8 cellular contexts compared by ENCODE assay signal in the genomic region with DNA sequence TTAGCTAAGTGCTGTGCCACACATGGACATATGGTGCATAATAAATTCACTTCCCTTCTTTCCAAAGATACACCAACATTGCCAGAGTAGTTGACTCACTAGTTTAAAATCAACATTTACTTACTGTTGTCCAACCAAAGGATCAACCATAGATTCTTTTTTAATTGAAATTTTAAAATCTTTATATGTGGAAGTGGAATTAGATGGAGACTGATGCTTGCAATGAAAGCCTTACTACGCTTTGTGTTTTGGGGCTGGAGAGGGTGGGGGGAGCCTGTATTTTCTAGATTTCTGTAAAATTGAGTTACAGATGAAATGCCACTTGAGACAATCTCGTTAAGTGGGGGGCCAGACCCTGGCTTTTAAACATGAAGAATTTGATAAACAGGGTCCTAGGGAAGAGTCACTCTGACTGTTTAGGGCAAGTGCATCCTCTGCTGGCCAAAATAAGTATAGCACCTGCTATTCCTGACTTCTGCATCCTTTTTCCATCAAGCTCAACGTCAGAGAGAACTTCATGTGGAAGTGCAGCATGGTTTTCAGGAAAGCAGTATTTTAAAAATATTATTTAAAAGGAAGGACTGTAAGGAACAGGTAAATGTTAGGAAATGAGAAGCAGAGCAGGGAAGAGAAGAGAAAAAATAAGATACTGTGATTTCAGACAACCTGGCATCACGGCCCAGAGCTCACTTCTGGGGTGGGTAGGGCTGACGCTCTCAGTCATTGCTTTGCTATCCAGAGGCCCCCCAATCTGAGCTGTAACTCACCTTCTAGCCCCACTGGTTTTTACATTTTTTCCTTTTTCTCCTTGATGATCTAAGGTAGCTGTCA.
DNase-seq lines count a peak whose midpoint lies in the region; ATAC-seq and TF ChIP-seq lines count a peak whose summit lies in the region.

No MANE protein-coding gene starts in this region.

- peak; percentile 98 for TF ChIP-seq RAD21 in Ishikawa (IDR thresholded peaks at IDR 0.05; ENCODE audit: low read depth)

- H2AFZ ChIP-seq in PC-3 (ENCODE audit: low read length) = no peak overlapping the region

- H3K4me1 ChIP-seq in PC-3 (ENCODE audit: insufficient read depth, low read length) (peaks cover 18% of the 10 kb centered on the region), cardiac muscle cell (ENCODE audit: low read depth) (peaks cover 5% of the 10 kb centered on the region)

- no peaks in the 10 kb centered on the region for H4K20me1 ChIP-seq in PC-3 (ENCODE audit: low read length)

- POLR2A ChIA-PET in PC-3 (lab: Charles Lee; ENCODE audit: unreplicated experiment) = interaction anchor here (0.6 to 0.7 kb wide), 2 partner anchors 171 to 414 kb away, joined by 3 to 12 read pairs; no protein-coding TSS in a partner anchor

- H3K79me2 ChIP-seq in PC-3 (ENCODE audit: low read length) = no peaks in the 10 kb centered on the region

- H3K27ac ChIP-seq in PC-3 (ENCODE audit: low read length) (peak overlapping the region; percentile 86), cardiac muscle cell (no peak overlapping the region)

- H3K27me3 ChIP-seq in PC-3 (ENCODE audit: low read length) (no peaks in the 10 kb centered on the region), cardiac muscle cell (no peaks in the 10 kb centered on the region)

- no peaks in the 10 kb centered on the region for H3K9me2 ChIP-seq in PC-3 (replicated peaks; ENCODE audit: low read length)

- intact Hi-C loops in PC-3 (cut with micrococcal nuclease) = loop anchor here (1.0 to 5.0 kb wide), 6 partner anchors 57 to 251 kb away; no protein-coding TSS in a partner anchor

- no peaks in the 10 kb centered on the region for H3K36me3 ChIP-seq in PC-3 (ENCODE audit: low read depth, low read length)
- no peaks in the 10 kb centered on the region for H3K36me3 ChIP-seq in cardiac muscle cell

- H3F3A ChIP-seq in PC-3 (ENCODE audit: low read length, unreplicated experiment) = peaks cover 6% of the 10 kb centered on the region

- H3K4me3 ChIP-seq in PC-3 (ENCODE audit: low read length) (peak overlapping the region; percentile 39), cardiac muscle cell (no peak overlapping the region)

- no TSS peak for BruUV-seq in PC-3 (replicated peaks; lab: Mats Ljungman, UMichigan)

- H3K9me3 ChIP-seq in PC-3 (ENCODE audit: low read length) (no peaks in the 10 kb centered on the region), cardiac muscle cell (ENCODE audit: low read depth) (no peaks in the 10 kb centered on the region)

- peak overlapping the region; percentile 78 for H3K4me2 ChIP-seq in PC-3 (ENCODE audit: low read length)

- H3K9ac ChIP-seq in PC-3 (ENCODE audit: low read length) = peak overlapping the region; percentile 57

- ATAC-seq in PC-3 (peak; percentile 69), HG02973 (IDR thresholded peaks at IDR 0.05; ENCODE audit: unreplicated experiment) (no peak), HG02981 (IDR thresholded peaks at IDR 0.05; ENCODE audit: unreplicated experiment) (no peak)

- no peak for TF ChIP-seq EP300 in Ishikawa (IDR thresholded peaks at IDR 0.05; ENCODE audit: borderline replicate concordance)

- TF ChIP-seq CTCF in PC-3 (conservative IDR thresholded peaks at IDR 0.05; ENCODE audit: low read depth, low read length) = peak; percentile 97
- TF ChIP-seq CTCF in cardiac muscle cell (IDR thresholded peaks at IDR 0.05; ENCODE audit: low read depth, low read length) = peak; percentile 100

- CTCF ChIA-PET in PC-3 (lab: Charles Lee) = interaction anchor here (0.6 to 1.8 kb wide), 10 partner anchors 33 to 290 kb away, joined by 3 to 10 read pairs (median 4); a partner anchor contains a TSS

- DNase-seq in DMS153 (lab: John Stamatoyannopoulos, UW) (peak; percentile 48), PC-3 (peak; percentile 85), cardiac muscle cell (ENCODE audit: low read depth in 1 of 2, low spot score in 1 of 2) (peak; percentile 75 to 82), renal cortical epithelial cell (ENCODE audit: low read depth) (peak; percentile 65)
- DNase-seq in activated naive CD8-positive, alpha-beta T cell treated with anti-CD3 and anti-CD28 coated beads, Interleukin-2, amount 50 U/mL, for 16 hours (ENCODE audit: low read depth, low spot score) = peak; percentile 20

TF ChIP-seq in Ishikawa, 13 proteins besides CTCF, POLR2A, EP300 and RAD21:
- TF ChIP-seq CREB1 (IDR thresholded peaks at IDR 0.05; ENCODE audit: low read depth) = no peak
- TF ChIP-seq ZBTB7A (IDR thresholded peaks at IDR 0.05; ENCODE audit: low read depth) = no peak
- TF ChIP-seq REST (IDR thresholded peaks at IDR 0.05; ENCODE audit: low read depth) = no peak
- no peak for TF ChIP-seq TEAD4 (IDR thresholded peaks at IDR 0.05)
- no peak for TF ChIP-seq TAF1 (IDR thresholded peaks at IDR 0.05; ENCODE audit: low read depth)

Comparison
In these comparisons a context has a peak if more than half of its experiments do, and no peak if none do; other contexts are left out.
1. DNase-seq: peak in every context shown above with its lines; median percentile 85 in PC-3; 78 in cardiac muscle cell; 65 in renal cortical epithelial cell; 48 in DMS153; 20 in activated naive CD8-positive, alpha-beta T cell treated with anti-CD3 and anti-CD28 coated beads, Interleukin-2, amount 50 U/mL, for 16 hours.